Comparison of ENCODE assay signal across 11 cellular contexts in the genomic region with DNA sequence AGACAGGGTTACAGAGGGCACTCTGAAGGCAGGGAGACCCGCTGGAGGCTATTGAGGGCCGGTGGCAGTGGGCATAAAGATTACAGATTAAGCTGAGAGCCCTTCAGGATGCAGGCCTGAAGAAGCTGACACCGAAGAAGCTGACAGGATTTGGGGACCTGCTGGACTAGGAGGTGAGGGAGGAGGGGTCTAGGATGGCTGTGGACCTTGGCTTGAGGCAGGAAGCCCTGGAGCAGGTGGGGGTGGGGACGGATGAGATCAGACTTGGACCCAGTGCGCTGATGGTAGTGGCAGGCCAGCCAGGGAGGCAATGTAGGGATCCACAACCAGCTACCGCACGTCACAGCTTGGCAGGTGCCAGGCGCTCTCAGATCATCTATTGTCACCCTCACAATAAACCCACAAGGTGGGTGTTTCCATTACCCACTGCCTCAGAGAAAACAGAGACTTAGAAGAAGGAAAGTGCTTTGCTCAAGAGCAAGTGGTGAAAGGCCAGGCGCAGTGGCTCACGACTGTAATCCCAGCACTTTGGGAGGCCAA. TPM values are rescaled to one million over a fixed set of nuclear protein-coding genes. Genes with fewer than 3 reads are reported as not detected.
DNase-seq lines count a peak whose midpoint lies in the region; ATAC-seq and TF ChIP-seq lines count a peak whose summit lies in the region.
"Had no signal": no experiment of that assay in that cellular context is flagged by ENCODE, and none has a peak within 500 bp of the region (broad histone marks: within the 10 kb centered on the region; RNA-seq: fewer than 3 reads in every experiment).

No MANE protein-coding gene starts in this region.

- H3K9me3 Mint-ChIP-seq in activated B cell treated with CpG ODN at 0.5 μM for 24 hours: no peaks in the 10 kb centered on the region
- no peaks in the 10 kb centered on the region for H3K9me3 Mint-ChIP-seq in type B pancreatic cell

- no peak for TF ChIP-seq CTCF in activated B cell treated with CpG ODN at 0.5 μM for 24 hours (IDR thresholded peaks at IDR 0.05)
- no peak for TF ChIP-seq CTCF in type B pancreatic cell (conservative IDR thresholded peaks at IDR 0.05)
- no peak for TF ChIP-seq CTCF in omental fat pad (IDR thresholded peaks at IDR 0.05)
- no peak for TF ChIP-seq CTCF in ascending aorta (IDR thresholded peaks at IDR 0.05)

- H3K4me1 Mint-ChIP-seq in activated B cell treated with CpG ODN at 0.5 μM for 24 hours: peaks cover 37% of the 10 kb centered on the region
- H3K4me1 Mint-ChIP-seq in type B pancreatic cell (ENCODE audit: unreplicated experiment): peaks cover 20% of the 10 kb centered on the region

- no peaks in the 10 kb centered on the region for H3K9me3 ChIP-seq in right cardiac atrium (ENCODE audit: control insufficient read depth, low read length)
- H3K9me3 ChIP-seq in iPS-20b (ENCODE audit: insufficient read depth, low read depth, low read length): no peaks in the 10 kb centered on the region
- H3K9me3 ChIP-seq in ascending aorta: no peaks in the 10 kb centered on the region
- H3K9me3 ChIP-seq: left lung, testis had no signal

- H3K4me1 ChIP-seq in right cardiac atrium (ENCODE audit: control insufficient read depth, insufficient read depth, low read length) (peaks cover 10% of the 10 kb centered on the region), iPS-20b (ENCODE audit: insufficient read depth, low read length) (peaks cover 26% of the 10 kb centered on the region), ascending aorta (peaks cover 34 to 53% of the 10 kb centered on the region in 2 donors)

- WGBS in right cardiac atrium: 63% methylated on average over 10 of the region's 10 CpGs

- intact Hi-C loops in right cardiac atrium (cut with DNase I): loop anchor here in 1 of 4 donors (10.0 kb wide), 1 partner anchor 64 kb away; no protein-coding TSS in a partner anchor
- intact Hi-C loops in cardiac septum (cut with DNase I): no loop called here
- intact Hi-C loops in activated B cell treated with CpG ODN at 0.5 μM for 24 hours (cut with micrococcal nuclease): loop anchor here (1.0 kb wide), 2 partner anchors 14 to 17 kb away; no protein-coding TSS in a partner anchor
- intact Hi-C loops in ascending aorta (cut with DNase I): loop anchor here (1.0 kb wide), 1 partner anchor 14 kb away; no protein-coding TSS in a partner anchor

- no peaks in the 10 kb centered on the region for H3K36me3 ChIP-seq in iPS-20b (ENCODE audit: insufficient read depth, low read depth, low read length)
- H3K36me3 ChIP-seq in ascending aorta: peaks cover 14 to 16% of the 10 kb centered on the region in 2 donors

- H3K27me3 ChIP-seq in right cardiac atrium (ENCODE audit: control insufficient read depth, insufficient read depth): no peaks in the 10 kb centered on the region
- H3K27me3 ChIP-seq in iPS-20b (ENCODE audit: insufficient read depth, low read length): peaks cover 35% of the 10 kb centered on the region
- H3K27me3 ChIP-seq in ascending aorta: no peaks in the 10 kb centered on the region
- H3K27me3 ChIP-seq: testis had no signal

- H3K27me3 Mint-ChIP-seq in activated B cell treated with CpG ODN at 0.5 μM for 24 hours (peaks cover 8% of the 10 kb centered on the region), type B pancreatic cell (peaks cover 19% of the 10 kb centered on the region)

- no peak overlapping the region for H3K9ac ChIP-seq in iPS-20b (ENCODE audit: low read depth, low read length)

- H3K4me3 ChIP-seq in right cardiac atrium (ENCODE audit: low read length): no peak overlapping the region
- H3K4me3 ChIP-seq in iPS-20b (ENCODE audit: low read length): peak overlapping the region; percentile 73; the same call in 1 of the 2 replicates
- peak overlapping the region in 1 of 2 donors; percentile 89 for H3K4me3 ChIP-seq in ascending aorta

- H3K4me3 Mint-ChIP-seq in activated B cell treated with CpG ODN at 0.5 μM for 24 hours: peak overlapping the region; percentile 80
- H3K4me3 Mint-ChIP-seq in type B pancreatic cell: peak overlapping the region; percentile 80

- CTCF ChIA-PET in activated B cell treated with CpG ODN at 0.5 μM for 24 hours (lab: Charles Lee): interaction anchor here (1.0 to 2.2 kb wide), 6 partner anchors 9 to 69 kb away, joined by 3 to 14 read pairs (median 4); no protein-coding TSS in a partner anchor

- H3K27ac ChIP-seq in right cardiac atrium (ENCODE audit: low read length) (no peak overlapping the region), iPS-20b (ENCODE audit: low read length) (no peak overlapping the region), ascending aorta (no peak overlapping the region)
- H3K27ac ChIP-seq: left lung, testis had no signal

- H3K27ac Mint-ChIP-seq in activated B cell treated with CpG ODN at 0.5 μM for 24 hours (peak overlapping the region; percentile 63), type B pancreatic cell (peak overlapping the region; percentile 62)

- peak in 2 of 3 donors; percentile 29 to 44 for DNase-seq in right cardiac atrium
- DNase-seq in cardiac septum (ENCODE audit: low spot score): no peak
- no peak for DNase-seq in activated B cell treated with CpG ODN at 0.5 μM for 24 hours
- no peak for DNase-seq in type B pancreatic cell (ENCODE audit: extremely low spot score, unreplicated experiment)
- DNase-seq in omental fat pad (ENCODE audit: low spot score): no peak
- no peak for DNase-seq in ascending aorta (ENCODE audit: low spot score in 2 of 2)
- DNase-seq: SHP77 treated with DMSO at 0.1 percent for 48 hours, testis had no signal

- POLR2A ChIA-PET in activated B cell treated with CpG ODN at 0.5 μM for 24 hours (lab: Charles Lee): interaction anchor here (0.6 to 5.2 kb wide), 9 partner anchors 8 to 40 kb away, joined by 3 to 82 read pairs (median 5); a partner anchor contains a TSS

- H3K36me3 Mint-ChIP-seq in activated B cell treated with CpG ODN at 0.5 μM for 24 hours (ENCODE audit: low read depth) (peaks cover 28% of the 10 kb centered on the region), type B pancreatic cell (no peaks in the 10 kb centered on the region)

- ATAC-seq in right cardiac atrium (no peak), activated B cell treated with CpG ODN at 0.5 μM for 24 hours (ENCODE audit: low read depth) (peak; percentile 6), omental fat pad (ENCODE audit: low FRiP score) (no peak), GM18907 (IDR thresholded peaks at IDR 0.05; ENCODE audit: unreplicated experiment) (no peak)

RNA-seq across cellular contexts. Expression of a gene that starts 0.9 kb away (rescaled TPM):
- total RNA-seq in right cardiac atrium (1 to 10 TPM; 2.4 to 4.0 (median 3.5) TPM), cardiac septum (4.4 TPM), activated B cell treated with CpG ODN at 0.5 μM for 24 hours (4.7 and 4.9 TPM in 2 replicates), type B pancreatic cell (ENCODE audit: low replicate concordance) (2.2 and 14.1 TPM in 2 replicates), omental fat pad (under 1 TPM in 2 of 4 donors, not detected in 2; 0.12 to 0.44 TPM), ascending aorta (3.2 TPM)
- 3.3 TPM for polyA plus RNA-seq in right cardiac atrium

RNA-seq across cellular contexts. Expression of a gene that starts 19.6 kb away (rescaled TPM):
- total RNA-seq in right cardiac atrium (10 to 100 TPM; 33.2 to 40.7 (median 36.1) TPM), cardiac septum (46.1 TPM), activated B cell treated with CpG ODN at 0.5 μM for 24 hours (300 and 313 TPM in 2 replicates), type B pancreatic cell (ENCODE audit: low replicate concordance) (45.6 and 51.5 TPM in 2 replicates), omental fat pad (10 to 100 TPM; 16.6 to 38.0 (median 25.6) TPM), ascending aorta (63.5 TPM)
- 26.5 TPM for polyA plus RNA-seq in right cardiac atrium

RNA-seq across cellular contexts. Expression of a gene that starts 35.0 kb away (rescaled TPM):
- total RNA-seq in right cardiac atrium (100 to 1,000 TPM; 127 to 150 (median 133) TPM), cardiac septum (159 TPM), activated B cell treated with CpG ODN at 0.5 μM for 24 hours (1.7 and 2.2 TPM in 2 replicates), type B pancreatic cell (ENCODE audit: low replicate concordance) (0.72 TPM in 1 of 2 replicates, not detected in the other), omental fat pad (1 to 10 TPM in 3 of 4 donors, not detected in 1; 1.1 to 4.9 (median 2.6) TPM), ascending aorta (78.5 TPM)
- polyA plus RNA-seq in right cardiac atrium: 156 TPM

RNA-seq across cellular contexts. Expression of a gene that starts 35.7 kb away (rescaled TPM):
- 100 to 1,000 TPM; 167 to 219 (median 182) TPM for total RNA-seq in right cardiac atrium
- polyA plus RNA-seq in right cardiac atrium: 149 TPM
- 131 TPM for total RNA-seq in cardiac septum
- 15.9 and 16.2 TPM in 2 replicates for total RNA-seq in activated B cell treated with CpG ODN at 0.5 μM for 24 hours
- total RNA-seq in type B pancreatic cell (ENCODE audit: low replicate concordance): 29.9 and 44.9 TPM in 2 replicates
- total RNA-seq in omental fat pad: 10 to 100 TPM; 42.2 to 72.7 (median 50.7) TPM
- total RNA-seq in ascending aorta: 73.5 TPM

Comparison
In these comparisons a context has a peak if more than half of its experiments do, and no peak if none do; other contexts are left out.
1. DNase-seq: peak in right cardiac atrium (2 of 3); none in cardiac septum (single experiment), activated B cell treated with CpG ODN at 0.5 μM for 24 hours (single experiment), type B pancreatic cell (single experiment), omental fat pad (single experiment) and ascending aorta (0 of 2).
2. RNA of a gene that starts 35.0 kb away (total RNA-seq): 159 TPM in cardiac septum (single experiment), 127 to 150 TPM in right cardiac atrium and 78.5 TPM in ascending aorta (single experiment); 1.1 to 4.9 TPM in omental fat pad, 1.7 to 2.2 TPM in activated B cell treated with CpG ODN at 0.5 μM for 24 hours and 0.72 TPM in type B pancreatic cell; every median in the first group is over 10 times any median in the second.